In genomic region chr2:207288628-207289027, GRCh38 we compare ENCODE assay signal across 13 cellular contexts.
DNase-seq lines count a peak whose midpoint lies in the region; ATAC-seq and TF ChIP-seq lines count a peak whose summit lies in the region.
"Had no signal": no experiment of that assay in that cellular context is flagged by ENCODE, and none has a peak within 500 bp of the region (broad histone marks: within the 10 kb centered on the region; RNA-seq: fewer than 3 reads in every experiment).

No MANE protein-coding gene starts in this region.

- no peaks in the 10 kb centered on the region for H3K27me3 Mint-ChIP-seq in activated T-cell treated with anti-CD3 and anti-CD28 coated beads, Interleukin-2, amount 50 U/mL, for 72 hours (ENCODE audit: low read depth)
- H3K27me3 Mint-ChIP-seq in glutamatergic neuron (ENCODE audit: unreplicated experiment) = no peaks in the 10 kb centered on the region

- peak; percentile 60 to 67 for DNase-seq in activated T-cell treated with anti-CD3 and anti-CD28 coated beads, Interleukin-2, amount 50 U/mL, for 72 hours
- DNase-seq in activated T-cell treated with anti-CD3 and anti-CD28 coated beads for 4 hours (no peak), glutamatergic neuron (peak; percentile 23), nucleus accumbens (lab: John Stamatoyannopoulos, UW) (no peak), SKM-1 treated with dmso at 0.1 percent for 144 hours (lab: John Stamatoyannopoulos, UW; ENCODE audit: unreplicated experiment) (no peak)
- no peak for DNase-seq in effector CD4-positive, alpha-beta T cell
- DNase-seq: amniotic stem cell; effector memory CD8-positive, alpha-beta T cell; hypothalamus; NCI-H1930; Peyer's patch had no signal

- H3K4me3 Mint-ChIP-seq in activated T-cell treated with anti-CD3 and anti-CD28 coated beads, Interleukin-2, amount 50 U/mL, for 72 hours = peak overlapping the region; percentile 23 to 60
- no peak overlapping the region for H3K4me3 Mint-ChIP-seq in glutamatergic neuron (ENCODE audit: unreplicated experiment)
- H3K4me3 Mint-ChIP-seq: effector memory CD8-positive, alpha-beta T cell had no signal

- peak; percentile 49 to 56 for ATAC-seq in activated T-cell treated with anti-CD3 and anti-CD28 coated beads, Interleukin-2, amount 50 U/mL, for 72 hours (replicated peaks in 1 of 2)
- ATAC-seq in GM21529 (IDR thresholded peaks at IDR 0.05; ENCODE audit: unreplicated experiment) (peak; percentile 50), HG03342 (IDR thresholded peaks at IDR 0.05; ENCODE audit: unreplicated experiment) (peak; percentile 47)
- ATAC-seq: effector memory CD8-positive, alpha-beta T cell had no signal

- H3K27ac Mint-ChIP-seq in activated T-cell treated with anti-CD3 and anti-CD28 coated beads, Interleukin-2, amount 50 U/mL, for 72 hours = peak overlapping the region; percentile 29
- H3K27ac Mint-ChIP-seq in glutamatergic neuron (ENCODE audit: unreplicated experiment) = no peak overlapping the region
- H3K27ac Mint-ChIP-seq: effector memory CD8-positive, alpha-beta T cell had no signal

- H3K4me1 Mint-ChIP-seq in activated T-cell treated with anti-CD3 and anti-CD28 coated beads, Interleukin-2, amount 50 U/mL, for 72 hours (ENCODE audit: low read depth) = peaks cover 92% of the 10 kb centered on the region
- peaks cover 23% of the 10 kb centered on the region for H3K4me1 Mint-ChIP-seq in glutamatergic neuron (ENCODE audit: low read depth, unreplicated experiment)

- H3K9me3 Mint-ChIP-seq in activated T-cell treated with anti-CD3 and anti-CD28 coated beads, Interleukin-2, amount 50 U/mL, for 72 hours = peaks cover 3 to 9% of the 10 kb centered on the region in 2 donors
- H3K9me3 Mint-ChIP-seq in glutamatergic neuron (ENCODE audit: unreplicated experiment) = no peaks in the 10 kb centered on the region
- H3K9me3 Mint-ChIP-seq: effector memory CD8-positive, alpha-beta T cell had no signal

- no peak for TF ChIP-seq CTCF in glutamatergic neuron (IDR thresholded peaks at IDR 0.05; ENCODE audit: partially characterized antibody, unreplicated experiment)

- peaks cover 0 to 7% of the 10 kb centered on the region in 2 donors for H3K36me3 Mint-ChIP-seq in activated T-cell treated with anti-CD3 and anti-CD28 coated beads, Interleukin-2, amount 50 U/mL, for 72 hours (ENCODE audit: insufficient read depth in 2 of 2)
- no peaks in the 10 kb centered on the region for H3K36me3 Mint-ChIP-seq in glutamatergic neuron (ENCODE audit: unreplicated experiment)

Comparison
In these comparisons a context has a peak if more than half of its experiments do, and no peak if none do; other contexts are left out.
1. DNase-seq: peak in activated T-cell treated with anti-CD3 and anti-CD28 coated beads, Interleukin-2, amount 50 U/mL, for 72 hours (2 of 2) and glutamatergic neuron (single experiment); none in activated T-cell treated with anti-CD3 and anti-CD28 coated beads for 4 hours (single experiment), nucleus accumbens (0 of 56), effector CD4-positive, alpha-beta T cell (single experiment) and SKM-1 treated with dmso at 0.1 percent for 144 hours (single experiment).
2. Peak in every context shown above with its lines, with median percentiles within 50 percentile points of each other: ATAC-seq.